In the genomic region with DNA sequence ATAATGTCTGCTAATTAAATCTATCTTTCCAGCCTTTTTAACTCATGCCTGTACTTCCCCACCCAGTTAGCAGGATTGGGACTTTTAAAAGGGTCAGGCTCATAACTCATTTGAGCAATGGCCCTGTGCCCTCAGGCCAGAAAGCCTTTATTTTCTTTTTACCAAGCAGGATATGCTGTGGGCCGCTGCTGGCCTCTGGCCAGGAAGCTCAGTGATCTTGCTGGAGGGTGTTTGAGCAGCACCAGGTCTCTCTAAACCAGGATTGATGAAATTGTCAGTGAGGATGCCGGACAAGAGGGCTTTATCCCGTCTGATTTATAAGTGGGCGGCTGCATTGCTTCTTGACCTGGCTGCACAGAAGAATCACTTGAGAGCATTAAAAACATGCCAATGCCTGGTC, we compare ENCODE assay signal across 12 cellular contexts.
DNase-seq lines count a peak whose midpoint lies in the region; ATAC-seq and TF ChIP-seq lines count a peak whose summit lies in the region.
"Had no signal": no experiment of that assay in that cellular context is flagged by ENCODE, and none has a peak within 500 bp of the region (broad histone marks: within the 10 kb centered on the region; RNA-seq: fewer than 3 reads in every experiment).

No MANE protein-coding gene starts in this region.

- TF ChIP-seq EP300 in esophagus muscularis mucosa (IDR thresholded peaks at IDR 0.05): no peak

- peaks cover 35 to 65% (median 56%) of the 10 kb centered on the region in 4 donors for H3K4me1 ChIP-seq in esophagus muscularis mucosa
- peaks cover 13 to 16% of the 10 kb centered on the region in 2 donors for H3K4me1 ChIP-seq in uterus

- no peaks in the 10 kb centered on the region for H3K27me3 ChIP-seq in esophagus muscularis mucosa
- H3K27me3 ChIP-seq in uterus: no peaks in the 10 kb centered on the region

- TF ChIP-seq POLR2A in esophagus muscularis mucosa (IDR thresholded peaks at IDR 0.05; ENCODE audit: low read depth): no peak
- no peak for TF ChIP-seq POLR2A in uterus (IDR thresholded peaks at IDR 0.05)

- H3K27ac ChIP-seq in esophagus muscularis mucosa (replicated peaks in 1 of 4) (peak overlapping the region; percentile 2 to 87 (median 22)), uterus (peak overlapping the region; percentile 17 to 22)

- H3K9me3 ChIP-seq in esophagus muscularis mucosa (no peaks in the 10 kb centered on the region), uterus (no peaks in the 10 kb centered on the region)

- intact Hi-C loops in esophagus muscularis mucosa (cut with DNase I) (no loop called here), uterus (cut with DNase I; ENCODE audit: low total_unique reads) (no loop called here)

- H3K4me3 Mint-ChIP-seq in T-helper 2 cell treated with Interferon-gamma antibody and Interleukin-4, amounts not matched to agents 5 μg/mL and 100 μg/mL, for 36 hours: no peak overlapping the region
- H3K4me3 Mint-ChIP-seq: activated CD8-positive, alpha-beta T cell treated with anti-CD3 and anti-CD28 coated beads for 36 hours; activated naive CD8-positive, alpha-beta T cell; stimulated activated naive CD8-positive, alpha-beta T cell treated with anti-CD3 and anti-CD28 coated beads, Interleukin-15, amount 100 ng/mL, for 72 hours had no signal

- H3K4me1 Mint-ChIP-seq in T-helper 2 cell treated with Interferon-gamma antibody and Interleukin-4, amounts not matched to agents 5 μg/mL and 100 μg/mL, for 36 hours (ENCODE audit: low read depth): peaks cover 4% of the 10 kb centered on the region

- no peaks in the 10 kb centered on the region for H3K36me3 Mint-ChIP-seq in T-helper 2 cell treated with Interferon-gamma antibody and Interleukin-4, amounts not matched to agents 5 μg/mL and 100 μg/mL, for 36 hours (ENCODE audit: low read depth)

- no peaks in the 10 kb centered on the region for H3K27me3 Mint-ChIP-seq in T-helper 2 cell treated with Interferon-gamma antibody and Interleukin-4, amounts not matched to agents 5 μg/mL and 100 μg/mL, for 36 hours (ENCODE audit: low read depth)
- H3K27me3 Mint-ChIP-seq: activated CD8-positive, alpha-beta T cell treated with anti-CD3 and anti-CD28 coated beads for 36 hours; activated naive CD8-positive, alpha-beta T cell had no signal

- no peak for ATAC-seq in GM21528 (IDR thresholded peaks at IDR 0.05; ENCODE audit: low FRiP score, unreplicated experiment)
- ATAC-seq: activated CD8-positive, alpha-beta T cell treated with anti-CD3 and anti-CD28 coated beads for 36 hours; stimulated activated naive CD8-positive, alpha-beta T cell treated with anti-CD3 and anti-CD28 coated beads, Interleukin-15, amount 100 ng/mL, for 72 hours had no signal

- TF ChIP-seq CTCF in esophagus muscularis mucosa (IDR thresholded peaks at IDR 0.05) (no peak), uterus (IDR thresholded peaks at IDR 0.05) (no peak)

- DNase-seq in NCI-H2196 (lab: John Stamatoyannopoulos, UW; ENCODE audit: unreplicated experiment) (peak; percentile 7), NCI-H2196 treated with DMSO at 0.1 percent for 48 hours (lab: John Stamatoyannopoulos, UW; ENCODE audit: unreplicated experiment) (no peak), SHP77 treated with DMSO at 0.1 percent for 48 hours (lab: John Stamatoyannopoulos, UW) (peak; percentile 35), esophagus muscularis mucosa (ENCODE audit: extremely low spot score) (no peak), uterus (peak in 1 of 2 donors; percentile 47), activated T-cell treated with anti-CD3 and anti-CD28 coated beads for 4 hours (no peak)
- DNase-seq in T-helper 2 cell treated with Interferon-gamma antibody and Interleukin-4, amounts not matched to agents 5 μg/mL and 100 μg/mL, for 36 hours (ENCODE audit: low spot score): no peak
- DNase-seq: activated CD8-positive, alpha-beta T cell treated with anti-CD3 and anti-CD28 coated beads for 36 hours; SIG-M5; stimulated activated naive CD8-positive, alpha-beta T cell treated with anti-CD3 and anti-CD28 coated beads, Interleukin-15, amount 100 ng/mL, for 72 hours had no signal

- 37% methylated on average over 4 of the region's 4 CpGs for WGBS in esophagus muscularis mucosa

- H3K36me3 ChIP-seq in esophagus muscularis mucosa (peaks cover 0 to 17% (median 10%) of the 10 kb centered on the region in 4 donors), uterus (no peaks in the 10 kb centered on the region)

- H3K9me3 Mint-ChIP-seq in T-helper 2 cell treated with Interferon-gamma antibody and Interleukin-4, amounts not matched to agents 5 μg/mL and 100 μg/mL, for 36 hours: no peaks in the 10 kb centered on the region
- H3K9me3 Mint-ChIP-seq: activated CD8-positive, alpha-beta T cell treated with anti-CD3 and anti-CD28 coated beads for 36 hours; stimulated activated naive CD8-positive, alpha-beta T cell treated with anti-CD3 and anti-CD28 coated beads, Interleukin-15, amount 100 ng/mL, for 72 hours had no signal

- no peak overlapping the region for H3K27ac Mint-ChIP-seq in T-helper 2 cell treated with Interferon-gamma antibody and Interleukin-4, amounts not matched to agents 5 μg/mL and 100 μg/mL, for 36 hours
- H3K27ac Mint-ChIP-seq: activated CD8-positive, alpha-beta T cell treated with anti-CD3 and anti-CD28 coated beads for 36 hours; activated naive CD8-positive, alpha-beta T cell; stimulated activated naive CD8-positive, alpha-beta T cell treated with anti-CD3 and anti-CD28 coated beads, Interleukin-15, amount 100 ng/mL, for 72 hours had no signal

- H3K4me3 ChIP-seq in esophagus muscularis mucosa (no peak overlapping the region), uterus (no peak overlapping the region)

Comparison
In these comparisons a context has a peak if more than half of its experiments do, and no peak if none do; other contexts are left out.
1. DNase-seq: peak in NCI-H2196 (single experiment) and SHP77 treated with DMSO at 0.1 percent for 48 hours (single experiment); none in NCI-H2196 treated with DMSO at 0.1 percent for 48 hours (single experiment), esophagus muscularis mucosa (single experiment), T-helper 2 cell treated with Interferon-gamma antibody and Interleukin-4, amounts not matched to agents 5 μg/mL and 100 μg/mL, for 36 hours (single experiment) and activated T-cell treated with anti-CD3 and anti-CD28 coated beads for 4 hours (single experiment).